In the genomic region with DNA sequence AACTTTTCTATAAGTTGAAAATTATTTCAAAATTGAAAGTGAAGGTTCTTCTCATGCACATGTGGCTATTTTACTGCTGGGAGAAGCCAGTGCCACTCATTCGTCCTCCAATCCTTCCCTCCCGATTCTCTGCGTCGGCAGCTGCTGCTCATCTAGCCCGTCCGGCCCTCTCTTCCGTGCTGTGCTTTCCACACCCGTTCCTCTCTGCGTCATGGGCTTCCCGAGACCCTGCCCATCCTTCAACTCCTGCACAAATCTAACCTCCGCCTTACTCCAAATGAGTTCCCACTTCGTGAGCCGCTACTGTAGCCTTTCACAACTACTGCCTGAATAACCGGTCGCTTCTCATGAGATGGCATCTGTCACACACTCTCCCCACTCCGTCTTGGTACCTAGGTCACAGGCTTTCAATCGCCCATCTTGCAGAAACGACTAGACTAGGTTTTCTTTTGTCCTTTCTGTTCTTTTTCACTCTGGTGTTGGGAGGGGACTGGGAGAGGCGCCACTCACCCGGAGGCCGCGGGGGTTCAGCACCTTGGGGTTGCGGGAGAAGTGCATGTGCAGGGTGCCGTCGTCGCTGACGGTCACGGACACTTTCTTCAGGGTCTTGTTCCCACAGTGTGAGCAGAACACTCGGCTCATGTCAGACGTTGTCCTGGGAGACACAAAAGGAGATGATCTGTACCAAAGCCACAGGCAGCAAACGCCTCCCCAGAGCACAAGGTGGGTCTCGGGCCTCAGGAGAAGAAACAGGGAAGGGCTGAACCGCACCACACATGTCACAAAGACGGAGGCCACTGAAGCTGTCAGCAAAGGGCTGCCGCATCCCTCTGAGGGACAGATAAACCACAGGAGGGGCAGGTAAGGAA, we compare ENCODE assay signal across 25 cellular contexts. TPM values are rescaled to one million over a fixed set of nuclear protein-coding genes. Genes with fewer than 3 reads are reported as not detected.
DNase-seq lines count a peak whose midpoint lies in the region; ATAC-seq, FAIRE-seq and TF ChIP-seq lines count a peak whose summit lies in the region.
"Had no signal": no experiment of that assay in that cellular context is flagged by ENCODE, and none has a peak within 500 bp of the region (broad histone marks: within the 10 kb centered on the region; RNA-seq: fewer than 3 reads in every experiment).

No MANE protein-coding gene starts in this region.

- peaks cover 16% of the 10 kb centered on the region for H3K36me3 Mint-ChIP-seq in activated naive CD4-positive, alpha-beta T cell treated with anti-CD3 and anti-CD28 coated beads, Interleukin-2, amount 50 U/mL, for 24 hours
- H3K36me3 Mint-ChIP-seq in stimulated activated effector memory CD8-positive, alpha-beta T cell treated with anti-CD3 and anti-CD28 coated beads, Interleukin-12 subunit alpha, Interleukin-12 subunit beta, amount 100 ng/mL, for 72 hours = peaks cover 100% of the 10 kb centered on the region

- TF ChIP-seq RAD21 in K562 (CRISPR knock-in tag; conservative IDR thresholded peaks at IDR 0.05 in 1 of 2, IDR thresholded peaks at IDR 0.05 in 1 of 2) = no peak

- H3K4me1 ChIP-seq in K562 (replicated peaks in 1 of 2; ENCODE audit: control insufficient read depth in 2 of 2, insufficient read depth in 2 of 2, low read length in 2 of 2) (0 out of 5 replicates have a peak, but pooled peaks cover 0 to 3% of the 10 kb centered on the region in 2 experiments), lower lobe of right lung (peaks cover 5% of the 10 kb centered on the region)
- H3K4me1 ChIP-seq: vagina had no signal

- H2AFZ ChIP-seq in K562 (ENCODE audit: low read depth, low read length) = no peak overlapping the region

- H3K27ac ChIP-seq in K562 (ENCODE audit: extremely low read depth, low read depth, low read length) (no peak overlapping the region), lower lobe of right lung (no peak overlapping the region)
- H3K27ac ChIP-seq: brain microvascular endothelial cell, gastrocnemius medialis, neutrophil, vagina had no signal

- POLR2A ChIA-PET in K562 (lab: Yijun Ruan, JAX) = interaction anchor here (3.7 kb wide), 1 partner anchor 19 kb away, joined by 19 read pairs; the partner anchor contains the start of gene NQO1

- no peaks in the 10 kb centered on the region; the same call in 1 of the 2 replicates for H4K20me1 ChIP-seq in K562 (replicated peaks; ENCODE audit: control insufficient read depth, insufficient read depth, low read length)

- ATAC-seq in K562 (no peak), HG03159 (IDR thresholded peaks at IDR 0.05; ENCODE audit: unreplicated experiment) (no peak), lower lobe of right lung (no peak)
- ATAC-seq in stimulated activated effector memory CD8-positive, alpha-beta T cell treated with anti-CD3 and anti-CD28 coated beads, Interleukin-12 subunit alpha, Interleukin-12 subunit beta, amount 100 ng/mL, for 72 hours = no peak
- ATAC-seq: gastrocnemius medialis, Panc1, right cardiac atrium had no signal

- BruUV-seq in K562 (replicated peaks; lab: Mats Ljungman, UMichigan) = no TSS peak

- DNase-seq in activated naive CD4-positive, alpha-beta T cell treated with Interleukin-2 at 50 U/mL for 16 hours = no peak
- no peak for DNase-seq in K562 (ENCODE audit: extremely low read depth in 1 of 4, low spot score in 3 of 4)
- DNase-seq in stimulated activated effector memory CD8-positive, alpha-beta T cell treated with anti-CD3 and anti-CD28 coated beads, Interleukin-12 subunit alpha, Interleukin-12 subunit beta, amount 100 ng/mL, for 72 hours (ENCODE audit: low spot score in 2 of 2) = no peak
- DNase-seq in lower lobe of right lung = no peak
- DNase-seq: activated CD4-positive, CD25-positive, alpha-beta regulatory T cell treated with anti-CD3 and anti-CD28 coated beads, Interleukin-2, amount 50 U/mL, for 72 hours; activated gamma-delta T cell treated with Interleukin-2 at 50 U/mL for 16 hours; brain microvascular endothelial cell; CD4-positive, alpha-beta memory T cell; gastrocnemius medialis; kidney; NCI-H1092; NCI-H1694; NCI-H446; NCI-H774; right cardiac atrium; SHP77; stimulated activated CD4-positive, alpha-beta T cell treated with anti-CD3 and anti-CD28 coated beads, Interleukin-2, amount 100 ng/mL, for 24 hours; T-helper 2 cell; thyroid gland had no signal

- in situ Hi-C loops in K562 (cut with MboI) = no loop called here

- peaks cover 21% of the 10 kb centered on the region for H3K79me2 ChIP-seq in K562 (ENCODE audit: control insufficient read depth, insufficient read depth, low read length)

- H3K4me3 Mint-ChIP-seq in activated naive CD4-positive, alpha-beta T cell treated with anti-CD3 and anti-CD28 coated beads, Interleukin-2, amount 50 U/mL, for 24 hours = no peak overlapping the region
- H3K4me3 Mint-ChIP-seq in stimulated activated effector memory CD8-positive, alpha-beta T cell treated with anti-CD3 and anti-CD28 coated beads, Interleukin-12 subunit alpha, Interleukin-12 subunit beta, amount 100 ng/mL, for 72 hours = no peak overlapping the region

- H3K9me3 ChIP-seq in K562 (replicated peaks; ENCODE audit: control insufficient read depth, insufficient read depth, low read depth, low read length) (no peaks in the 10 kb centered on the region), lower lobe of right lung (no peaks in the 10 kb centered on the region)
- H3K9me3 ChIP-seq: gastrocnemius medialis, neutrophil, thyroid gland, vagina had no signal

- no peak overlapping the region for H3K4me2 ChIP-seq in K562 (ENCODE audit: insufficient read depth, low read length)

- peaks cover 5% of the 10 kb centered on the region for H3K4me1 Mint-ChIP-seq in activated naive CD4-positive, alpha-beta T cell treated with anti-CD3 and anti-CD28 coated beads, Interleukin-2, amount 50 U/mL, for 24 hours
- peaks cover 14% of the 10 kb centered on the region for H3K4me1 Mint-ChIP-seq in stimulated activated effector memory CD8-positive, alpha-beta T cell treated with anti-CD3 and anti-CD28 coated beads, Interleukin-12 subunit alpha, Interleukin-12 subunit beta, amount 100 ng/mL, for 72 hours

- no peak for FAIRE-seq in K562 (lab: Jason Lieb, UNC)
- FAIRE-seq: GM18507, kidney had no signal

- H3K27me3 Mint-ChIP-seq in activated naive CD4-positive, alpha-beta T cell treated with anti-CD3 and anti-CD28 coated beads, Interleukin-2, amount 50 U/mL, for 24 hours = no peaks in the 10 kb centered on the region
- H3K27me3 Mint-ChIP-seq: CD4-positive, alpha-beta memory T cell had no signal

- intact Hi-C loops in K562 (cut with micrococcal nuclease) = no loop called here
- intact Hi-C loops in lower lobe of right lung (cut with DNase I) = no loop called here

- H3K27ac Mint-ChIP-seq in activated naive CD4-positive, alpha-beta T cell treated with anti-CD3 and anti-CD28 coated beads, Interleukin-2, amount 50 U/mL, for 24 hours = peak overlapping the region; percentile 88
- H3K27ac Mint-ChIP-seq in stimulated activated effector memory CD8-positive, alpha-beta T cell treated with anti-CD3 and anti-CD28 coated beads, Interleukin-12 subunit alpha, Interleukin-12 subunit beta, amount 100 ng/mL, for 72 hours = peak overlapping the region; percentile 54

- H3K36me3 ChIP-seq in K562 (ENCODE audit: control insufficient read depth, insufficient read depth, low read length) (peaks cover 95% of the 10 kb centered on the region), lower lobe of right lung (peaks cover 99% of the 10 kb centered on the region)

- no peak for TF ChIP-seq POLR2A in K562 (conservative IDR thresholded peaks at IDR 0.05)

- H3K4me3 ChIP-seq in K562 (no peak overlapping the region), lower lobe of right lung (no peak overlapping the region)
- H3K4me3 ChIP-seq: gastrocnemius medialis, thyroid gland, vagina had no signal

- no peaks in the 10 kb centered on the region for H3K9me1 ChIP-seq in K562 (ENCODE audit: control insufficient read depth, insufficient read depth, low read length)

- TF ChIP-seq CTCF in K562 (IDR thresholded peaks at IDR 0.05 in 2 of 3, conservative IDR thresholded peaks at IDR 0.05 in 1 of 3; ENCODE audit: insufficient read depth in 2 of 3, low read depth in 1 of 3, low read length in 3 of 3) (no peak), lower lobe of right lung (IDR thresholded peaks at IDR 0.05) (no peak)

- no peaks in the 10 kb centered on the region for H3K27me3 ChIP-seq in K562 (ENCODE audit: control insufficient read depth in 2 of 2, insufficient read depth in 2 of 2, low read length in 2 of 2)
- no peaks in the 10 kb centered on the region for H3K27me3 ChIP-seq in lower lobe of right lung (ENCODE audit: low read depth)
- H3K27me3 ChIP-seq: brain microvascular endothelial cell, gastrocnemius medialis, neutrophil, thyroid gland, vagina had no signal

- H3K9me3 Mint-ChIP-seq in activated naive CD4-positive, alpha-beta T cell treated with anti-CD3 and anti-CD28 coated beads, Interleukin-2, amount 50 U/mL, for 24 hours = no peaks in the 10 kb centered on the region
- no peaks in the 10 kb centered on the region for H3K9me3 Mint-ChIP-seq in stimulated activated effector memory CD8-positive, alpha-beta T cell treated with anti-CD3 and anti-CD28 coated beads, Interleukin-12 subunit alpha, Interleukin-12 subunit beta, amount 100 ng/mL, for 72 hours
- H3K9me3 Mint-ChIP-seq: CD4-positive, alpha-beta memory T cell had no signal

- no peak for TF ChIP-seq EP300 in K562 (IDR thresholded peaks at IDR 0.05; ENCODE audit: low read length)

- WGBS in K562 (ENCODE audit: insufficient coverage, low coverage, missing lambda C conversion rate) = 94% methylated on average over 35 of the region's 35 CpGs

- CTCF ChIA-PET in K562 (lab: Yijun Ruan, JAX; ENCODE audit: low intra/inter-chr PET ratio) = no interaction called here

- no peak overlapping the region for H3K9ac ChIP-seq in K562 (ENCODE audit: insufficient read depth in 1 of 2, low read depth in 2 of 2, low read length in 2 of 2)

RNA-seq across cellular contexts. Expression of gene NOB1, which starts 10.1 kb away (rescaled TPM):
- total RNA-seq in K562 (2011; cell fraction: chromatin; rRNA removed; ENCODE audit: low replicate concordance) = 105 and 163 TPM in 2 replicates
- 111 and 135 TPM in 2 replicates for total RNA-seq in K562 (2011; cell fraction: nucleolus; rRNA removed)
- 77.2 and 104 TPM in 2 replicates for total RNA-seq in K562 (2011; cell fraction: nucleoplasm; rRNA removed)
- total RNA-seq in K562 (2014; rRNA removed) (91.1 and 91.3 TPM in 2 replicates), K562 (2014; rRNA removed; fragmentation: Illumina TruSeq; extraction: Trizol) (61.3 and 63.6 TPM in 2 replicates), K562 (2015; rRNA removed; fragmentation: Illumina TruSeq; extraction: Trizol) (81.2 and 85.7 TPM in 2 replicates), K562 (2021) (117 and 119 TPM in 2 replicates), lower lobe of right lung (30.3 TPM)
- polyA plus RNA-seq in K562 (2011; rRNA removed) (116 and 135 TPM in 2 replicates), K562 (2014; fragmentation: Illumina TruSeq; extraction: Trizol) (129 and 135 TPM in 2 replicates), K562 (2014; fragmentation: Nextera tagmentation; extraction: Ambion mirVana) (100 to 1,000 TPM in 1 of 2 experiments, 10 to 100 TPM in 1; 42.4 to 139 TPM), K562 (2014; rRNA removed) (148 and 150 TPM in 2 replicates)
- polyA plus RNA-seq in K562 (2011; cell fraction: cytosol; rRNA removed) = 157 and 178 TPM in 2 replicates
- polyA plus RNA-seq in K562 (2011; cell fraction: nucleus; rRNA removed) = 86.6 and 87.3 TPM in 2 replicates
- polyA plus RNA-seq in K562 (2012) = 117 and 160 TPM in 2 replicates
- 122 and 124 TPM in 2 replicates for polyA minus RNA-seq in K562 (2011; rRNA and poly(A)+ RNA removed)
- 84.0 and 111 TPM in 2 replicates for polyA minus RNA-seq in K562 (2011; cell fraction: cytosol; rRNA and poly(A)+ RNA removed)
- polyA minus RNA-seq in K562 (2011; cell fraction: nucleus; rRNA and poly(A)+ RNA removed) = 40.3 and 72.0 TPM in 2 replicates

RNA-seq across cellular contexts. Expression of gene WWP2, which starts 17.5 kb away (rescaled TPM):
- 54.0 and 74.4 TPM in 2 replicates for total RNA-seq in K562 (2011; cell fraction: chromatin; rRNA removed; ENCODE audit: low replicate concordance)
- total RNA-seq in K562 (2011; cell fraction: nucleolus; rRNA removed) = 33.5 and 36.6 TPM in 2 replicates
- total RNA-seq in K562 (2011; cell fraction: nucleoplasm; rRNA removed) = 32.8 and 44.3 TPM in 2 replicates
- total RNA-seq in K562 (2014; rRNA removed) = 14.9 and 20.6 TPM in 2 replicates
- 14.6 and 17.4 TPM in 2 replicates for total RNA-seq in K562 (2014; rRNA removed; fragmentation: Illumina TruSeq; extraction: Trizol)
- total RNA-seq in K562 (2015; rRNA removed; fragmentation: Illumina TruSeq; extraction: Trizol) = 15.3 and 15.8 TPM in 2 replicates
- 33.7 and 34.4 TPM in 2 replicates for total RNA-seq in K562 (2021)
- polyA plus RNA-seq in K562 (2011; rRNA removed) = 7.1 and 8.5 TPM in 2 replicates
- polyA plus RNA-seq in K562 (2011; cell fraction: cytosol; rRNA removed) = 6.5 and 11.3 TPM in 2 replicates
- 25.1 and 34.9 TPM in 2 replicates for polyA plus RNA-seq in K562 (2011; cell fraction: nucleus; rRNA removed)
- 24.0 and 37.6 TPM in 2 replicates for polyA plus RNA-seq in K562 (2012)
- polyA plus RNA-seq in K562 (2014; fragmentation: Illumina TruSeq; extraction: Trizol) = 23.1 and 27.1 TPM in 2 replicates
- 1 to 10 TPM; 1.9 to 2.0 TPM for polyA plus RNA-seq in K562 (2014; fragmentation: Nextera tagmentation; extraction: Ambion mirVana)
- 10.7 and 12.1 TPM in 2 replicates for polyA plus RNA-seq in K562 (2014; rRNA removed)
- polyA minus RNA-seq in K562 (2011; rRNA and poly(A)+ RNA removed) = 11.3 and 13.3 TPM in 2 replicates
- polyA minus RNA-seq in K562 (2011; cell fraction: cytosol; rRNA and poly(A)+ RNA removed) = 10.2 and 17.9 TPM in 2 replicates
- polyA minus RNA-seq in K562 (2011; cell fraction: nucleus; rRNA and poly(A)+ RNA removed) = 12.7 and 15.7 TPM in 2 replicates
- total RNA-seq in lower lobe of right lung = 83.7 TPM

RNA-seq across cellular contexts. Expression of gene NQO1, which starts 18.2 kb away (rescaled TPM):
- 13.6 and 15.9 TPM in 2 replicates for total RNA-seq in K562 (2011; cell fraction: chromatin; rRNA removed; ENCODE audit: low replicate concordance)
- 12.1 and 13.3 TPM in 2 replicates for total RNA-seq in K562 (2011; cell fraction: nucleolus; rRNA removed)
- 12.6 and 16.4 TPM in 2 replicates for total RNA-seq in K562 (2011; cell fraction: nucleoplasm; rRNA removed)
- total RNA-seq in K562 (2014; rRNA removed) = 88.9 and 98.8 TPM in 2 replicates
- total RNA-seq in K562 (2014; rRNA removed; fragmentation: Illumina TruSeq; extraction: Trizol) = 133 and 142 TPM in 2 replicates
- 198 and 202 TPM in 2 replicates for total RNA-seq in K562 (2015; rRNA removed; fragmentation: Illumina TruSeq; extraction: Trizol)
- 102 and 105 TPM in 2 replicates for total RNA-seq in K562 (2021)
- 78.0 and 122 TPM in 2 replicates for polyA plus RNA-seq in K562 (2011; rRNA removed)
- polyA plus RNA-seq in K562 (2011; cell fraction: cytosol; rRNA removed) = 75.5 and 96.1 TPM in 2 replicates
- 20.9 and 23.0 TPM in 2 replicates for polyA plus RNA-seq in K562 (2011; cell fraction: nucleus; rRNA removed)
- polyA plus RNA-seq in K562 (2012) = 174 and 178 TPM in 2 replicates
- polyA plus RNA-seq in K562 (2014; fragmentation: Illumina TruSeq; extraction: Trizol) = 140 and 142 TPM in 2 replicates
- polyA plus RNA-seq in K562 (2014; fragmentation: Nextera tagmentation; extraction: Ambion mirVana) = 100 to 1,000 TPM in 1 of 2 experiments, 10 to 100 TPM in 1; 96.7 to 152 TPM
- polyA plus RNA-seq in K562 (2014; rRNA removed) = 116 and 122 TPM in 2 replicates
- 41.7 and 49.6 TPM in 2 replicates for polyA minus RNA-seq in K562 (2011; rRNA and poly(A)+ RNA removed)
- 19.7 and 29.8 TPM in 2 replicates for polyA minus RNA-seq in K562 (2011; cell fraction: cytosol; rRNA and poly(A)+ RNA removed)
- 3.0 and 6.7 TPM in 2 replicates for polyA minus RNA-seq in K562 (2011; cell fraction: nucleus; rRNA and poly(A)+ RNA removed)
- total RNA-seq in lower lobe of right lung = 57.8 TPM
